In genomic region chr14:23301288-23301968, GRCh38 we compare ENCODE assay signal across 8 cellular contexts. TPM values are rescaled to one million over a fixed set of nuclear protein-coding genes. Genes with fewer than 3 reads are reported as not detected.
DNase-seq lines count a peak whose midpoint lies in the region; ATAC-seq and TF ChIP-seq lines count a peak whose summit lies in the region.

No MANE protein-coding gene starts in this region.

- peak overlapping the region; percentile 68 for H2BK120ac ChIP-seq in trophoblast cell (ENCODE audit: insufficient read depth, low read length, poor library complexity)

- H3K4me1 Mint-ChIP-seq in activated naive CD8-positive, alpha-beta T cell treated with anti-CD3 and anti-CD28 coated beads, Interleukin-2, amount 10 ng/mL, durations not matched to agents 7 days and 5 days, result peaks cover 17% of the 10 kb centered on the region

- H3K36me3 Mint-ChIP-seq in activated naive CD8-positive, alpha-beta T cell treated with anti-CD3 and anti-CD28 coated beads, Interleukin-2, amount 10 ng/mL, durations not matched to agents 7 days and 5 days, result peaks cover 2% of the 10 kb centered on the region

- H3K18ac ChIP-seq in trophoblast cell (ENCODE audit: low read length), result peak overlapping the region; percentile 83

- peaks cover 15% of the 10 kb centered on the region for H3K36me3 ChIP-seq in cardiac muscle cell
- H3K36me3 ChIP-seq in trophoblast cell (ENCODE audit: control insufficient read depth in 1 of 2, insufficient read depth in 2 of 2, low read length in 2 of 2), result peaks cover 0 to 2% of the 10 kb centered on the region in 2 experiments
- no peaks in the 10 kb centered on the region for H3K36me3 ChIP-seq in transverse colon

- in situ Hi-C loops in transverse colon (cut with MboI; ENCODE audit: low pct_ligation_motif_present in 1 of 4, low pct_unique_long_range_greater_than_20kb in 1 of 4, low sequenced_read_pairs in 3 of 4), result no loop called here

- no CpG with 5 or more reads among the region's 87 CpGs for WGBS in trophoblast cell (ENCODE audit: extremely low coverage, insufficient coverage, insufficient read length)
- 2% methylated on average over 25 of the region's 87 CpGs; no CpG with 5 or more reads in 1 of the 2 donors for WGBS in transverse colon (ENCODE audit: low coverage in 1 of 2), 2 donors

- no peak overlapping the region for H2AK5ac ChIP-seq in trophoblast cell (ENCODE audit: low read length)

- H2BK12ac ChIP-seq in trophoblast cell (ENCODE audit: low read length), result no peak overlapping the region

- peak overlapping the region; percentile 95 for H3K14ac ChIP-seq in trophoblast cell (ENCODE audit: low read length)

- H3K79me2 ChIP-seq in trophoblast cell (ENCODE audit: control insufficient read depth, insufficient read depth, low read length, poor library complexity), result peaks cover 11% of the 10 kb centered on the region

- intact Hi-C loops in transverse colon (cut with DNase I; ENCODE audit: low total_unique reads), result no loop called here

- H3K79me1 ChIP-seq in trophoblast cell (ENCODE audit: low read length), result peaks cover 17% of the 10 kb centered on the region

- no peaks in the 10 kb centered on the region for H3K9me3 Mint-ChIP-seq in activated naive CD8-positive, alpha-beta T cell treated with anti-CD3 and anti-CD28 coated beads, Interleukin-2, amount 10 ng/mL, durations not matched to agents 7 days and 5 days

- peak; percentile 80 for ATAC-seq in HG02642 (IDR thresholded peaks at IDR 0.05; ENCODE audit: poor library complexity, unreplicated experiment)
- peak; percentile 83 for ATAC-seq in activated naive CD8-positive, alpha-beta T cell treated with anti-CD3 and anti-CD28 coated beads, Interleukin-2, amount 10 ng/mL, durations not matched to agents 7 days and 5 days (ENCODE audit: low read depth)

- TF ChIP-seq CTCF in GM12872 (IDR thresholded peaks at IDR 0.05; ENCODE audit: insufficient read depth, low read depth, low read length) (peak; percentile 69), cardiac muscle cell (IDR thresholded peaks at IDR 0.05; ENCODE audit: low read depth, low read length) (peak; percentile 63), transverse colon (IDR thresholded peaks at IDR 0.05) (peak; percentile 60 to 84 (median 69))

- peaks cover 7% of the 10 kb centered on the region for H3K27me3 Mint-ChIP-seq in activated naive CD8-positive, alpha-beta T cell treated with anti-CD3 and anti-CD28 coated beads, Interleukin-2, amount 10 ng/mL, durations not matched to agents 7 days and 5 days

- peak overlapping the region; percentile 95 for H4K8ac ChIP-seq in trophoblast cell (ENCODE audit: low read depth, low read length)

- H3K4me3 Mint-ChIP-seq in activated naive CD8-positive, alpha-beta T cell treated with anti-CD3 and anti-CD28 coated beads, Interleukin-2, amount 10 ng/mL, durations not matched to agents 7 days and 5 days, result peak overlapping the region; percentile 96

- peak overlapping the region; percentile 93 for H3K9ac ChIP-seq in trophoblast cell (ENCODE audit: low read length)

- no peak for TF ChIP-seq EP300 in transverse colon (IDR thresholded peaks at IDR 0.05; ENCODE audit: low read depth)

- peaks cover 23% of the 10 kb centered on the region for H3K4me1 ChIP-seq in cardiac muscle cell (ENCODE audit: low read depth)
- peaks cover 0 to 8% of the 10 kb centered on the region in 2 experiments for H3K4me1 ChIP-seq in trophoblast cell (ENCODE audit: control insufficient read depth in 1 of 2, insufficient read depth in 2 of 2, low read length in 2 of 2)
- H3K4me1 ChIP-seq in transverse colon, result peaks cover 17 to 40% (median 28%) of the 10 kb centered on the region in 4 donors

- POLR2A ChIA-PET in activated naive CD8-positive, alpha-beta T cell treated with anti-CD3 and anti-CD28 coated beads, Interleukin-2, amount 10 ng/mL, durations not matched to agents 7 days and 5 days (lab: Charles Lee), result interaction anchor here (0.6 to 6.4 kb wide), 7 partner anchors 10 to 867 kb away, joined by 3 to 182 read pairs (median 12); partner anchors contain the start of genes ACIN1, C14orf119, HOMEZ and PABPN1

- peak overlapping the region; percentile 54 for H3K4me3 ChIP-seq in cardiac muscle cell
- H3K4me3 ChIP-seq in trophoblast cell (ENCODE audit: low read depth, low read length), result peak overlapping the region; percentile 84
- H3K4me3 ChIP-seq in transverse colon, result peak overlapping the region; percentile 55 to 87 (median 75)

- H3K9me3 ChIP-seq in cardiac muscle cell (ENCODE audit: low read depth), result no peaks in the 10 kb centered on the region
- H3K9me3 ChIP-seq in trophoblast cell (ENCODE audit: insufficient read depth, low read depth, low read length), result no peaks in the 10 kb centered on the region
- H3K9me3 ChIP-seq in transverse colon, result no peaks in the 10 kb centered on the region

- H3K27me3 ChIP-seq in cardiac muscle cell, result no peaks in the 10 kb centered on the region
- no peaks in the 10 kb centered on the region for H3K27me3 ChIP-seq in trophoblast cell (ENCODE audit: insufficient read depth, low read length)
- no peaks in the 10 kb centered on the region for H3K27me3 ChIP-seq in transverse colon

- H3K27ac ChIP-seq in cardiac muscle cell, result peak overlapping the region; percentile 98
- H3K27ac ChIP-seq in trophoblast cell (ENCODE audit: low read depth, low read length), result peak overlapping the region; percentile 100
- H3K27ac ChIP-seq in transverse colon, result peak overlapping the region; percentile 99 to 100 (median 99)

- peak overlapping the region; percentile 97 for H3K27ac Mint-ChIP-seq in activated naive CD8-positive, alpha-beta T cell treated with anti-CD3 and anti-CD28 coated beads, Interleukin-2, amount 10 ng/mL, durations not matched to agents 7 days and 5 days

- peak; percentile 55 for TF ChIP-seq POLR2A in transverse colon (IDR thresholded peaks at IDR 0.05)

- H4K12ac ChIP-seq in trophoblast cell (ENCODE audit: low read depth, low read length), result peak overlapping the region; percentile 90

- H2BK5ac ChIP-seq in trophoblast cell (ENCODE audit: low read depth, low read length, poor library complexity), result peak overlapping the region; percentile 97

- H3K4me2 ChIP-seq in trophoblast cell (ENCODE audit: low read length), result peak overlapping the region; percentile 86

- H3K23ac ChIP-seq in trophoblast cell (ENCODE audit: low read length), result no peak overlapping the region

- H4K91ac ChIP-seq in trophoblast cell (ENCODE audit: low read depth, low read length), result peak overlapping the region; percentile 95

- DNase-seq in NCI-H1092 treated with DMSO at 0.1 percent for 48 hours (lab: John Stamatoyannopoulos, UW) (peak; percentile 100), SKM-1 (lab: John Stamatoyannopoulos, UW; ENCODE audit: unreplicated experiment) (peak; percentile 88), cardiac muscle cell (ENCODE audit: low read depth in 1 of 2, low spot score in 1 of 2) (peak; percentile 99 to 100), trophoblast cell (peak; percentile 99), transverse colon (peak; percentile 98)
- peak; percentile 100 for DNase-seq in activated naive CD8-positive, alpha-beta T cell treated with anti-CD3 and anti-CD28 coated beads, Interleukin-2, amount 10 ng/mL, durations not matched to agents 7 days and 5 days

- peak overlapping the region; percentile 56 for H3K4ac ChIP-seq in trophoblast cell (ENCODE audit: low read depth, low read length)

- peak overlapping the region; percentile 95 for H2AFZ ChIP-seq in trophoblast cell (ENCODE audit: insufficient read depth, low read length, poor library complexity)

RNA-seq across cellular contexts. Expression of gene PPP1R3E, which starts 1.2 kb away (rescaled TPM):
- total RNA-seq in activated naive CD8-positive, alpha-beta T cell treated with anti-CD3 and anti-CD28 coated beads, Interleukin-2, amount 10 ng/mL, durations not matched to agents 7 days and 5 days, result 10 to 100 TPM; 50.8 to 51.7 TPM
- total RNA-seq in cardiac muscle cell, result 15.5 and 16.9 TPM in 2 replicates
- polyA plus RNA-seq in cardiac muscle cell, result 14.2 and 17.9 TPM in 2 replicates
- polyA plus RNA-seq in trophoblast cell (2013), result 3.7 and 3.8 TPM in 2 replicates
- 10 to 100 TPM in 3 of 4 donors, 1 to 10 TPM in 1; 9.1 to 13.9 (median 11.0) TPM for total RNA-seq in transverse colon

RNA-seq across cellular contexts. Expression of gene BCL2L2, which starts 5.2 kb away (rescaled TPM):
- total RNA-seq in activated naive CD8-positive, alpha-beta T cell treated with anti-CD3 and anti-CD28 coated beads, Interleukin-2, amount 10 ng/mL, durations not matched to agents 7 days and 5 days, result 1 to 10 TPM; 3.7 to 5.7 TPM
- total RNA-seq in cardiac muscle cell (28.6 and 40.7 TPM in 2 replicates), transverse colon (10 to 100 TPM; 23.9 to 49.0 (median 43.0) TPM)
- 5.8 and 7.4 TPM in 2 replicates for polyA plus RNA-seq in cardiac muscle cell
- polyA plus RNA-seq in trophoblast cell (2013), result 11.3 and 11.5 TPM in 2 replicates

RNA-seq across cellular contexts. Expression of gene HOMEZ, which starts 15.5 kb away (rescaled TPM):
- 10 to 100 TPM; 11.8 to 12.8 TPM for total RNA-seq in activated naive CD8-positive, alpha-beta T cell treated with anti-CD3 and anti-CD28 coated beads, Interleukin-2, amount 10 ng/mL, durations not matched to agents 7 days and 5 days
- total RNA-seq in cardiac muscle cell (12.3 and 13.6 TPM in 2 replicates), transverse colon (10 to 100 TPM in 2 of 4 donors, 1 to 10 TPM in 2; 1.9 to 12.9 (median 8.6) TPM)
- polyA plus RNA-seq in cardiac muscle cell, result 20.8 and 26.5 TPM in 2 replicates
- 15.2 and 16.7 TPM in 2 replicates for polyA plus RNA-seq in trophoblast cell (2013)

RNA-seq across cellular contexts. Expression of gene PABPN1, which starts 19.8 kb away (rescaled TPM):
- 100 to 1,000 TPM; 207 to 208 TPM for total RNA-seq in activated naive CD8-positive, alpha-beta T cell treated with anti-CD3 and anti-CD28 coated beads, Interleukin-2, amount 10 ng/mL, durations not matched to agents 7 days and 5 days
- total RNA-seq in cardiac muscle cell (184 and 194 TPM in 2 replicates), transverse colon (100 to 1,000 TPM in 1 of 4 donors, 10 to 100 TPM in 3; 50.0 to 149 (median 63.7) TPM)
- 502 and 534 TPM in 2 replicates for polyA plus RNA-seq in cardiac muscle cell
- 159 and 161 TPM in 2 replicates for polyA plus RNA-seq in trophoblast cell (2013)

RNA-seq across cellular contexts. Expression of gene SLC22A17, which starts 51.3 kb away (rescaled TPM):
- 1 to 10 TPM; 3.4 to 4.8 TPM for total RNA-seq in activated naive CD8-positive, alpha-beta T cell treated with anti-CD3 and anti-CD28 coated beads, Interleukin-2, amount 10 ng/mL, durations not matched to agents 7 days and 5 days
- total RNA-seq in cardiac muscle cell, result 66.6 and 74.0 TPM in 2 replicates
- polyA plus RNA-seq in cardiac muscle cell, result 43.8 and 55.1 TPM in 2 replicates
- polyA plus RNA-seq in trophoblast cell (2013), result 32.8 and 34.6 TPM in 2 replicates
- total RNA-seq in transverse colon, result 10 to 100 TPM in 1 of 4 donors, 1 to 10 TPM in 3; 4.0 to 14.2 (median 8.5) TPM

Comparison
In these comparisons a context has a peak if more than half of its experiments do, and no peak if none do; other contexts are left out.
1. Peak in every context shown above with its lines: DNase-seq, ATAC-seq, H3K4me3 ChIP-seq and H3K27ac ChIP-seq.